ENCODE assay signal across 9 cellular contexts in genomic region chr19:17074628-17075034, GRCh38. TPM values are rescaled to one million over a fixed set of nuclear protein-coding genes. Genes with fewer than 3 reads are reported as not detected.
A peak's percentile ranks its signal among the peaks of the same experiment; 100 is the strongest.
DNase-seq lines count a peak whose midpoint lies in the region; ATAC-seq and TF ChIP-seq lines count a peak whose summit lies in the region.
"Had no signal": no experiment of that assay in that cellular context is flagged by ENCODE, and none has a peak within 500 bp of the region (broad histone marks: within the 10 kb centered on the region; RNA-seq: fewer than 3 reads in every experiment).

No MANE protein-coding gene starts in this region.

- H3K79me2 ChIP-seq in fibroblast of lung (ENCODE audit: control insufficient read depth, insufficient read depth, low read length), result peaks cover 61% of the 10 kb centered on the region

- H3K4me3 ChIP-seq in Peyer's patch (peak overlapping the region; percentile 68 to 95 (median 84)), fibroblast of lung (replicated peaks in 1 of 4; ENCODE audit: control extremely low read depth in 1 of 4, insufficient read depth in 1 of 4, low read depth in 3 of 4, low read length in 4 of 4) (peak overlapping the region; percentile 65 to 85 (median 78)), gastrocnemius medialis (peak overlapping the region; percentile 73 to 79 (median 76))

- H3K27me3 ChIP-seq in Peyer's patch (no peaks in the 10 kb centered on the region), fibroblast of lung (ENCODE audit: control insufficient read depth, insufficient read depth, low read length) (no peaks in the 10 kb centered on the region), gastrocnemius medialis (no peaks in the 10 kb centered on the region)

- peak overlapping the region; percentile 86 to 94 (median 92) for H3K27ac ChIP-seq in Peyer's patch
- H3K27ac ChIP-seq in fibroblast of lung (ENCODE audit: insufficient read depth, low read length), result peak overlapping the region; percentile 86
- peak overlapping the region; percentile 78 to 83 (median 79) for H3K27ac ChIP-seq in gastrocnemius medialis

- H3K9ac ChIP-seq in fibroblast of lung (ENCODE audit: insufficient read depth, low read length), result peak overlapping the region; percentile 76

- in situ Hi-C loops in gastrocnemius medialis (cut with MboI; ENCODE audit: low sequenced_read_pairs in 4 of 4), result no loop called here

- TF ChIP-seq POLR2A in Peyer's patch (IDR thresholded peaks at IDR 0.05), result no peak
- no peak for TF ChIP-seq POLR2A in gastrocnemius medialis (IDR thresholded peaks at IDR 0.05)

- H4K20me1 ChIP-seq in fibroblast of lung (ENCODE audit: control insufficient read depth, extremely low read depth, insufficient read depth, low read length), result no peaks in the 10 kb centered on the region

- DNase-seq in NCI-H748 treated with DMSO at 0.1 percent for 48 hours (lab: John Stamatoyannopoulos, UW) (peak; percentile 12), NCI-H748 (lab: John Stamatoyannopoulos, UW; ENCODE audit: unreplicated experiment) (no peak), Peyer's patch (no peak), fibroblast of lung (ENCODE audit: low read depth in 2 of 2) (no peak), gastrocnemius medialis (no peak)

- peaks cover 0 to 7% (median 0%) of the 10 kb centered on the region in 3 donors for H3K36me3 ChIP-seq in Peyer's patch
- H3K36me3 ChIP-seq in fibroblast of lung (ENCODE audit: control insufficient read depth, insufficient read depth, low read length), result no peaks in the 10 kb centered on the region
- peaks cover 0 to 16% of the 10 kb centered on the region in 2 donors for H3K36me3 ChIP-seq in gastrocnemius medialis

- TF ChIP-seq CTCF in Peyer's patch (IDR thresholded peaks at IDR 0.05) (no peak), fibroblast of lung (conservative IDR thresholded peaks at IDR 0.05 in 1 of 2, IDR thresholded peaks at IDR 0.05 in 1 of 2; ENCODE audit: low read depth in 1 of 2, low read length in 2 of 2) (no peak), gastrocnemius medialis (IDR thresholded peaks at IDR 0.05 in 4 of 5, conservative IDR thresholded peaks at IDR 0.05 in 1 of 5) (no peak)

- intact Hi-C loops in gastrocnemius medialis (cut with DNase I; ENCODE audit: low total_unique reads), result loop anchor here (1.0 to 2.0 kb wide), 4 partner anchors 62 to 231 kb away; partner anchors contain the start of genes MRPL34, OCEL1 and USE1

- H2AFZ ChIP-seq in fibroblast of lung (ENCODE audit: low read length), result peak overlapping the region; percentile 87

- H3K9me3 ChIP-seq in Peyer's patch, result no peaks in the 10 kb centered on the region
- H3K9me3 ChIP-seq in fibroblast of lung (ENCODE audit: control insufficient read depth, insufficient read depth, low read depth, low read length), result no peaks in the 10 kb centered on the region
- no peaks in the 10 kb centered on the region for H3K9me3 ChIP-seq in gastrocnemius medialis

- ATAC-seq in gastrocnemius medialis (no peak), GM21360 (IDR thresholded peaks at IDR 0.05; ENCODE audit: unreplicated experiment) (no peak), GM19395 (IDR thresholded peaks at IDR 0.05; ENCODE audit: unreplicated experiment) (no peak), GM21447 (IDR thresholded peaks at IDR 0.05; ENCODE audit: unreplicated experiment) (no peak)

- H3K4me2 ChIP-seq in fibroblast of lung (ENCODE audit: extremely low read depth, insufficient read depth, low read length), result peak overlapping the region; percentile 88

- H3K4me1 ChIP-seq in Peyer's patch (peaks cover 0 to 33% (median 14%) of the 10 kb centered on the region in 4 donors), fibroblast of lung (ENCODE audit: control insufficient read depth, extremely low read depth, insufficient read depth, low read length) (peaks cover 21% of the 10 kb centered on the region), gastrocnemius medialis (peaks cover 18 to 30% of the 10 kb centered on the region in 2 donors)

RNA-seq across cellular contexts. Expression of gene HAUS8, which starts 0.6 kb away (rescaled TPM):
- total RNA-seq in Peyer's patch (10 to 100 TPM in 2 of 4 donors, 1 to 10 TPM in 2; 9.7 to 29.7 (median 10.1) TPM), fibroblast of lung (2.0 and 2.1 TPM in 2 replicates), gastrocnemius medialis (1 to 10 TPM in 3 of 4 donors, under 1 TPM in 1; 0.97 to 4.5 (median 3.3) TPM)
- polyA plus RNA-seq in fibroblast of lung, result 6.7 and 13.8 TPM in 2 replicates
- 5.0 and 12.2 TPM in 2 replicates for polyA plus RNA-seq in fibroblast of lung (2012)
- polyA minus RNA-seq in fibroblast of lung (ENCODE audit: low replicate concordance), result 2.7 and 6.0 TPM in 2 replicates

RNA-seq across cellular contexts. Expression of gene MYO9B, which starts 0.9 kb away (rescaled TPM):
- total RNA-seq in Peyer's patch (100 to 1,000 TPM in 3 of 4 donors, 10 to 100 TPM in 1; 65.3 to 578 (median 143) TPM), fibroblast of lung (44.2 and 52.5 TPM in 2 replicates), gastrocnemius medialis (10 to 100 TPM; 20.0 to 22.1 (median 20.7) TPM)
- polyA plus RNA-seq in fibroblast of lung, result 32.5 and 39.5 TPM in 2 replicates
- polyA plus RNA-seq in fibroblast of lung (2012), result 64.0 and 66.2 TPM in 2 replicates
- polyA minus RNA-seq in fibroblast of lung (ENCODE audit: low replicate concordance), result 143 and 156 TPM in 2 replicates

RNA-seq across cellular contexts. Expression of gene CPAMD8, which starts 48.0 kb away (rescaled TPM):
- total RNA-seq in Peyer's patch (10 to 100 TPM in 1 of 4 donors, 1 to 10 TPM in 3; 2.6 to 10.7 (median 5.2) TPM), fibroblast of lung (0.51 and 1.7 TPM in 2 replicates), gastrocnemius medialis (10 to 100 TPM in 1 of 4 donors, 1 to 10 TPM in 3; 6.0 to 15.6 (median 7.6) TPM)
- polyA plus RNA-seq in fibroblast of lung, result 0.14 and 0.21 TPM in 2 replicates
- 0.18 and 0.51 TPM in 2 replicates for polyA plus RNA-seq in fibroblast of lung (2012)
- polyA minus RNA-seq in fibroblast of lung (ENCODE audit: low replicate concordance), result 3.7 and 5.5 TPM in 2 replicates
- total RNA-seq: Daoy had no signal
